9 cellular contexts compared by ENCODE assay signal in the genomic region with DNA sequence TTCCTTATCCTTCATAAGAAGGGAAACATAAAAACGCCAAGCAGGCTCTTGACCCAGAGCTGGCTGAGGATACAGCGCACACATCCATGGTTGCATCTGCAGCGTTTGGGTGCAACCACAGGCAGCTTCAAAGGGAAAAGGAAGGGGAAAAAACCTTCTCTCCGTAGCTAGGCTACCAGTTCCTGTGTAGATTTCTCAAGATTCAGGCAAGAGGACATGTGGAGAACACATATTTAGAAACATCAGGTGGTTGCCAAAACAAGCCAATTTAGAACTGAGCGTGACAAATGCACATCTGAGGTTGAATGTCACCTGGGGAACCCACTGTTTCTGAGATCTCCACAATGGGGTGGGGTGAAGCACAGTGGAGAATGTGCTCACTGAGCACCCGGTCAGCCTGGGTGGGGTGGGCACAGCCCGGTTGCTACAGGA.
A peak's percentile ranks its signal among the peaks of the same experiment; 100 is the strongest.
DNase-seq lines count a peak whose midpoint lies in the region; ATAC-seq, FAIRE-seq and TF ChIP-seq lines count a peak whose summit lies in the region.
"Had no signal": no experiment of that assay in that cellular context is flagged by ENCODE, and none has a peak within 500 bp of the region (broad histone marks: within the 10 kb centered on the region; RNA-seq: fewer than 3 reads in every experiment).

No MANE protein-coding gene starts in this region.

- no peak for DNase-seq in GM18507 (ENCODE audit: extremely low spot score, insufficient read length, low read depth)
- DNase-seq in HL-60 (ENCODE audit: low read depth in 1 of 2, low spot score in 1 of 2) = peak; percentile 23 to 55
- peak; percentile 36 for DNase-seq in osteocyte (ENCODE audit: extremely low spot score, unreplicated experiment)
- DNase-seq in neuronal stem cell (ENCODE audit: low spot score) = no peak
- no peak for DNase-seq in NCI-H2227 treated with DMSO at 0.1 percent for 48 hours (lab: John Stamatoyannopoulos, UW)
- DNase-seq in endodermal cell = no peak
- DNase-seq: NCI-H1048 had no signal

- no peak overlapping the region for H3K4me2 ChIP-seq in neuronal stem cell (ENCODE audit: insufficient read depth, low read length, poor library complexity, severe bottlenecking)

- H3K4ac ChIP-seq in neuronal stem cell (ENCODE audit: low read length) = no peak overlapping the region

- H4K91ac ChIP-seq in neuronal stem cell (ENCODE audit: low read depth, low read length, poor library complexity) = no peak overlapping the region

- H3K4me1 ChIP-seq in neuronal stem cell (ENCODE audit: control insufficient read depth in 2 of 2, insufficient read depth in 1 of 2, low read depth in 1 of 2, low read length in 2 of 2) = no peaks in the 10 kb centered on the region
- no peaks in the 10 kb centered on the region for H3K4me1 ChIP-seq in endodermal cell (ENCODE audit: control insufficient read depth, insufficient read depth, low read length)

- H3K23ac ChIP-seq in neuronal stem cell (ENCODE audit: low read depth, low read length, poor library complexity) = no peak overlapping the region

- peak overlapping the region; percentile 76 for H3K4me3 Mint-ChIP-seq in activated naive CD4-positive, alpha-beta T cell treated with anti-CD3 and anti-CD28 coated beads, Interleukin-2, amount 50 U/mL, for 24 hours
- no peak overlapping the region for H3K4me3 Mint-ChIP-seq in osteocyte (ENCODE audit: unreplicated experiment)
- H3K4me3 Mint-ChIP-seq in endodermal cell = no peak overlapping the region

- no peak overlapping the region for H2AK5ac ChIP-seq in neuronal stem cell (ENCODE audit: low read depth, low read length)

- no peaks in the 10 kb centered on the region for H3K9me3 ChIP-seq in neuronal stem cell (replicated peaks in 1 of 2; ENCODE audit: control insufficient read depth in 2 of 2, insufficient read depth in 1 of 2, low read depth in 1 of 2, low read length in 2 of 2)
- H3K9me3 ChIP-seq in endodermal cell (ENCODE audit: control insufficient read depth, low read length) = no peaks in the 10 kb centered on the region

- peak; percentile 29 for FAIRE-seq in GM18507 (lab: Jason Lieb, UNC)

- no peaks in the 10 kb centered on the region for H3K79me1 ChIP-seq in neuronal stem cell (ENCODE audit: low read depth, low read length)

- TF ChIP-seq CTCF in HL-60 (IDR thresholded peaks at IDR 0.05; ENCODE audit: insufficient read depth, low read length) (no peak), osteocyte (IDR thresholded peaks at IDR 0.05) (no peak), endodermal cell (conservative IDR thresholded peaks at IDR 0.05) (no peak)

- H2BK15ac ChIP-seq in neuronal stem cell (ENCODE audit: low read length) = no peak overlapping the region

- H3K9me3 Mint-ChIP-seq in activated naive CD4-positive, alpha-beta T cell treated with anti-CD3 and anti-CD28 coated beads, Interleukin-2, amount 50 U/mL, for 24 hours = no peaks in the 10 kb centered on the region
- H3K9me3 Mint-ChIP-seq in osteocyte (ENCODE audit: unreplicated experiment) (no peaks in the 10 kb centered on the region), endodermal cell (no peaks in the 10 kb centered on the region)

- H3K36me3 ChIP-seq in neuronal stem cell (replicated peaks in 1 of 2; ENCODE audit: control insufficient read depth in 2 of 2, insufficient read depth in 2 of 2, low read length in 2 of 2) (no peaks in the 10 kb centered on the region), endodermal cell (ENCODE audit: control insufficient read depth, insufficient read depth, low read length) (no peaks in the 10 kb centered on the region)

- H3K4me3 ChIP-seq in HL-60 (replicated peaks; ENCODE audit: insufficient read depth, low read length) = no peak overlapping the region
- no peak overlapping the region for H3K4me3 ChIP-seq in neuronal stem cell (ENCODE audit: low read length in 2 of 2)
- H3K4me3 ChIP-seq in endodermal cell (ENCODE audit: low read length) = no peak overlapping the region

- no peak overlapping the region for H2BK5ac ChIP-seq in neuronal stem cell (ENCODE audit: low read length)

- no peak overlapping the region for H2AFZ ChIP-seq in neuronal stem cell (ENCODE audit: low read length)

- H3K4me1 Mint-ChIP-seq in activated naive CD4-positive, alpha-beta T cell treated with anti-CD3 and anti-CD28 coated beads, Interleukin-2, amount 50 U/mL, for 24 hours = peaks cover 53% of the 10 kb centered on the region
- H3K4me1 Mint-ChIP-seq in osteocyte (ENCODE audit: unreplicated experiment) (peaks cover 15% of the 10 kb centered on the region), endodermal cell (no peaks in the 10 kb centered on the region)

- no peak overlapping the region for H2BK120ac ChIP-seq in neuronal stem cell (ENCODE audit: low read depth, low read length)

- H3K18ac ChIP-seq in neuronal stem cell (ENCODE audit: low read length) = no peak overlapping the region

- H3K27me3 ChIP-seq in HL-60 (ENCODE audit: insufficient read depth, poor library complexity, severe bottlenecking) (no peaks in the 10 kb centered on the region), neuronal stem cell (ENCODE audit: control insufficient read depth in 3 of 3, insufficient read depth in 3 of 3, low read depth in 1 of 3, low read length in 3 of 3) (peaks cover 0 to 14% (median 0%) of the 10 kb centered on the region in 3 experiments), endodermal cell (ENCODE audit: control insufficient read depth, insufficient read depth, low read length, poor library complexity, severe bottlenecking) (no peaks in the 10 kb centered on the region)

- H2BK12ac ChIP-seq in neuronal stem cell (ENCODE audit: low read length) = no peak overlapping the region

- no peak overlapping the region for H4K8ac ChIP-seq in neuronal stem cell (ENCODE audit: low read depth, low read length)

- WGBS in neuronal stem cell (ENCODE audit: extremely low coverage in 2 of 2, insufficient read length in 2 of 2, insufficient replicate concordance in 1 of 2), 2 donors = no CpG with 5 or more reads among the region's 7 CpGs
- 90 to 97% methylated on average over 5 to 7 of the region's 7 CpGs for WGBS in endodermal cell (ENCODE audit: insufficient coverage in 1 of 2, insufficient read length in 1 of 2), 2 experiments

- no peak overlapping the region for H3K14ac ChIP-seq in neuronal stem cell (ENCODE audit: low read length)

- no peak for ATAC-seq in HG02642 (IDR thresholded peaks at IDR 0.05; ENCODE audit: poor library complexity, unreplicated experiment)

- no peak overlapping the region for H3K9ac ChIP-seq in neuronal stem cell (ENCODE audit: low read depth, low read length, poor library complexity)
- H3K9ac ChIP-seq in endodermal cell (ENCODE audit: extremely low read depth, low read length, poor library complexity, severe bottlenecking) = no peak overlapping the region

- peak overlapping the region; percentile 91 for H3K27ac Mint-ChIP-seq in activated naive CD4-positive, alpha-beta T cell treated with anti-CD3 and anti-CD28 coated beads, Interleukin-2, amount 50 U/mL, for 24 hours
- no peak overlapping the region for H3K27ac Mint-ChIP-seq in osteocyte (ENCODE audit: unreplicated experiment)
- H3K27ac Mint-ChIP-seq in endodermal cell = no peak overlapping the region

- no peaks in the 10 kb centered on the region for H3K36me3 Mint-ChIP-seq in activated naive CD4-positive, alpha-beta T cell treated with anti-CD3 and anti-CD28 coated beads, Interleukin-2, amount 50 U/mL, for 24 hours
- H3K36me3 Mint-ChIP-seq in osteocyte (ENCODE audit: unreplicated experiment) (no peaks in the 10 kb centered on the region), endodermal cell (ENCODE audit: low read depth) (no peaks in the 10 kb centered on the region)

- H3K27ac ChIP-seq in HL-60 (replicated peaks) (peak overlapping the region; percentile 78), neuronal stem cell (replicated peaks; ENCODE audit: low read length) (no peak overlapping the region), endodermal cell (ENCODE audit: low read depth, low read length) (no peak overlapping the region)

- no peaks in the 10 kb centered on the region for H3K27me3 Mint-ChIP-seq in activated naive CD4-positive, alpha-beta T cell treated with anti-CD3 and anti-CD28 coated beads, Interleukin-2, amount 50 U/mL, for 24 hours
- H3K27me3 Mint-ChIP-seq in osteocyte (ENCODE audit: unreplicated experiment) = peaks cover 17% of the 10 kb centered on the region
- peaks cover 18% of the 10 kb centered on the region for H3K27me3 Mint-ChIP-seq in endodermal cell (ENCODE audit: insufficient read depth)

Comparison
In these comparisons a context has a peak if more than half of its experiments do, and no peak if none do; other contexts are left out.
1. DNase-seq: peak in HL-60 (2 of 2) and osteocyte (single experiment); none in GM18507 (single experiment), neuronal stem cell (single experiment), NCI-H2227 treated with DMSO at 0.1 percent for 48 hours (single experiment) and endodermal cell (single experiment).